Comparison of ENCODE assay signal across 12 cellular contexts in genomic region chr4:86358176-86358701, GRCh38. TPM values are rescaled to one million over a fixed set of nuclear protein-coding genes. Genes with fewer than 3 reads are reported as not detected.
A peak's percentile ranks its signal among the peaks of the same experiment; 100 is the strongest.
DNase-seq lines count a peak whose midpoint lies in the region; ATAC-seq and TF ChIP-seq lines count a peak whose summit lies in the region.
"Had no signal": no experiment of that assay in that cellular context is flagged by ENCODE, and none has a peak within 500 bp of the region (broad histone marks: within the 10 kb centered on the region; RNA-seq: fewer than 3 reads in every experiment).

No MANE protein-coding gene starts in this region.

- peak; percentile 12 for DNase-seq in AG10803 (ENCODE audit: low read depth)
- peak; percentile 15 for DNase-seq in NAMALWA (ENCODE audit: low spot score)
- peak; percentile 70 for DNase-seq in midbrain (lab: John Stamatoyannopoulos, UW)
- no peak for DNase-seq in COR-L47 (lab: John Stamatoyannopoulos, UW)
- DNase-seq: activated CD4-positive, alpha-beta memory T cell treated with anti-CD3 and anti-CD28 coated beads for 36 hours; activated naive CD4-positive, alpha-beta T cell treated with anti-CD3 and anti-CD28 coated beads, Interleukin-2, amount 10 ng/mL, durations not matched to agents 7 days and 5 days; dermis blood vessel endothelial cell; stimulated activated CD4-positive, alpha-beta T cell treated with anti-CD3 and anti-CD28 coated beads, Interleukin-12 subunit alpha, Interleukin-12 subunit beta, amount 100 ng/mL, for 4 hours had no signal

- no peak for TF ChIP-seq CTCF in AG10803 (conservative IDR thresholded peaks at IDR 0.05; ENCODE audit: low read length)

- H3K36me3 ChIP-seq in ectodermal cell (ENCODE audit: control insufficient read depth, insufficient read depth, low read length) = peaks cover 5% of the 10 kb centered on the region

- no peak for ATAC-seq in GM19455 (IDR thresholded peaks at IDR 0.05; ENCODE audit: unreplicated experiment)
- ATAC-seq in HG03460 (IDR thresholded peaks at IDR 0.05; ENCODE audit: unreplicated experiment) = no peak
- ATAC-seq in GM18873 (IDR thresholded peaks at IDR 0.05; ENCODE audit: low FRiP score, unreplicated experiment) = no peak

- H3K27me3 ChIP-seq in ectodermal cell (ENCODE audit: control insufficient read depth, insufficient read depth, low read length, poor library complexity, severe bottlenecking) = no peaks in the 10 kb centered on the region

- H3K27ac ChIP-seq in ectodermal cell (ENCODE audit: insufficient read depth, low read depth, low read length, poor library complexity, severe bottlenecking) = no peak overlapping the region

- no peaks in the 10 kb centered on the region for H3K9me3 ChIP-seq in ectodermal cell (ENCODE audit: control insufficient read depth, low read length)

- no peak overlapping the region for H3K4me3 ChIP-seq in AG10803 (ENCODE audit: low read length)
- peak overlapping the region; percentile 61 for H3K4me3 ChIP-seq in ectodermal cell (ENCODE audit: insufficient read depth, low read depth, low read length)

- H3K4me1 ChIP-seq in ectodermal cell (ENCODE audit: control insufficient read depth, insufficient read depth, low read length) = peaks cover 15% of the 10 kb centered on the region

- 65 to 66% methylated on average over 2 to 3 of the region's 3 CpGs for WGBS in ectodermal cell, 2 experiments

RNA-seq across cellular contexts. Expression of gene MAPK10, which starts 1.6 kb away (rescaled TPM):
- polyA plus RNA-seq in ectodermal cell (2013, experiment 1 of 4) = 132 TPM
- polyA plus RNA-seq in ectodermal cell (2013, experiment 2 of 4) = 119 TPM
- 76.6 TPM for polyA plus RNA-seq in ectodermal cell (2013, experiment 3 of 4)
- 81.2 TPM for polyA plus RNA-seq in ectodermal cell (2013, experiment 4 of 4)
